23 cellular contexts compared by ENCODE assay signal in genomic region chr3:22495241-22495640, GRCh38.
"Had no signal": no experiment of that assay in that cellular context is flagged by ENCODE, and none has a peak within 500 bp of the region (broad histone marks: within the 10 kb centered on the region; RNA-seq: fewer than 3 reads in every experiment).

No MANE protein-coding gene starts in this region.

- H3K4me3 ChIP-seq: MG63 had no signal

- H3K9ac ChIP-seq: SK-N-SH had no signal

- DNase-seq: IMR-90; Karpas-422; KG1; MG63; NCI-H1092; NCI-H1436; NCI-H187; NCI-H2029; NCI-H2081 treated with DMSO at 0.1 percent for 48 hours; NCI-H2171; NCI-H226; NCI-H446; NCI-H510A; NCI-H524 treated with DMSO at 0.1 percent for 48 hours; NCI-H69; NCI-H774; NK-92 treated with Interleukin-12 subunit alpha and Interleukin-12 subunit beta, amount 100 ng/mL, for 24 hours; OCI-M1; SHP77; SK-N-SH; SW 1271 had no signal

- H3K27me3 ChIP-seq: MG63 had no signal

- FAIRE-seq: HepG2 had no signal

- H3K27ac ChIP-seq: RWPE1 had no signal

- H3K36me3 ChIP-seq: MG63 had no signal

- H3K9me3 ChIP-seq: MG63, SK-N-SH had no signal

- H3K4me2 ChIP-seq: SK-N-SH had no signal
